ENCODE assay signal across 15 cellular contexts in the genomic region with DNA sequence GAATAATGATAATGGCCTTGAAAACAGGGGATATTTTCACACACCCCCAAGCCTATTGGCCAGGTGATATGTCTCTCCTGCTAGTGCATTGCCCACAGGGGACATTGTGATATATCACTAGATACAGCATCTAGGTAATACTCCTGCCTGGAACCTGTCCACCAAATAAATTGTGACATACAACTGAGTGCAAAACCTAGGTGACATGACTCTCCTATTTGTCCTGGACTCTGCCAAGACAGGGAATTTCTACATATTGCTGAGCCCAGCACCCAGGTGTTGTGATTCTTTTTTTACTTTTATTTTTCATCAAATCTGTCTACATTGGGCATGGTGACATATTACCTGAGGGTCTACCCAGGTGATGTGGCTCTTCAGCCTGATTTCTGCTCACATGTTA. TPM values are rescaled to one million over a fixed set of nuclear protein-coding genes. Genes with fewer than 3 reads are reported as not detected.
"Had no signal": no experiment of that assay in that cellular context is flagged by ENCODE, and none has a peak within 500 bp of the region (broad histone marks: within the 10 kb centered on the region; RNA-seq: fewer than 3 reads in every experiment).

No MANE protein-coding gene starts in this region.

RNA-seq across cellular contexts. Expression of a gene that starts 1.6 kb away (rescaled TPM):
- total RNA-seq: activated B cell treated with CpG ODN at 0.5 μM for 24 hours; activated CD4-positive, alpha-beta memory T cell treated with anti-CD3 and anti-CD28 coated beads for 36 hours; activated CD4-positive, alpha-beta memory T cell treated with anti-CD3 and anti-CD28 coated beads, Interleukin-2, amount 10 ng/mL, durations not matched to agents 7 days and 5 days; activated CD4-positive, alpha-beta T cell treated with anti-CD3 and anti-CD28 coated beads for 36 hours; activated CD4-positive, alpha-beta T cell treated with anti-CD3 and anti-CD28 coated beads, Interleukin-2, amount 10 ng/mL, durations not matched to agents 24 days and 14 days; activated CD4-positive, alpha-beta T cell treated with anti-CD3 and anti-CD28 coated beads, Interleukin-2, amount 10 ng/mL, durations not matched to agents 7 days and 5 days; activated CD8-positive, alpha-beta memory T cell treated with anti-CD3 and anti-CD28 coated beads for 36 hours; activated CD8-positive, alpha-beta memory T cell treated with anti-CD3 and anti-CD28 coated beads, Interleukin-2, amount 10 ng/mL, durations not matched to agents 7 days and 5 days; activated CD8-positive, alpha-beta T cell treated with anti-CD3 and anti-CD28 coated beads for 36 hours; activated CD8-positive, alpha-beta T cell treated with anti-CD3 and anti-CD28 coated beads, Interleukin-2, amount 10 ng/mL, durations not matched to agents 7 days and 5 days; T-cell; T-helper 1 cell treated with Interleukin-12 subunit alpha and Interleukin-12 subunit beta and Interleukin-4 antibody, amounts not matched to agents 30 ng/mL and 1 ng/mL, for 36 hours; T-helper 17 cell; T-helper 2 cell treated with Interferon-gamma antibody and Interleukin-4, amounts not matched to agents 100 ng/mL and 5 ng/mL, for 36 hours; WTC11 had no signal
